ENCODE assay signal across 8 cellular contexts in genomic region chr6:89830385-89830809, GRCh38. TPM values are rescaled to one million over a fixed set of nuclear protein-coding genes. Genes with fewer than 3 reads are reported as not detected.
DNase-seq lines count a peak whose midpoint lies in the region; ATAC-seq and TF ChIP-seq lines count a peak whose summit lies in the region.

No MANE protein-coding gene starts in this region.

- POLR2A ChIA-PET in activated CD8-positive, alpha-beta T cell treated with anti-CD3 and anti-CD28 coated beads, Interleukin-2, amount 10 ng/mL, durations not matched to agents 7 days and 5 days (lab: Charles Lee): interaction anchor here (0.8 kb wide), 1 partner anchor 422 kb away, joined by 3 read pairs; no protein-coding TSS in a partner anchor

- H3K4me1 ChIP-seq in transverse colon: peaks cover 4 to 14% (median 10%) of the 10 kb centered on the region in 4 donors

- peaks cover 42% of the 10 kb centered on the region for H3K4me1 Mint-ChIP-seq in activated CD8-positive, alpha-beta T cell treated with anti-CD3 and anti-CD28 coated beads, Interleukin-2, amount 10 ng/mL, durations not matched to agents 7 days and 5 days (ENCODE audit: low read depth)

- no peak for TF ChIP-seq CTCF in transverse colon (IDR thresholded peaks at IDR 0.05)

- peaks cover 44% of the 10 kb centered on the region for H3K36me3 Mint-ChIP-seq in activated CD8-positive, alpha-beta T cell treated with anti-CD3 and anti-CD28 coated beads, Interleukin-2, amount 10 ng/mL, durations not matched to agents 7 days and 5 days (ENCODE audit: low read depth)

- H3K4me3 ChIP-seq in transverse colon: peak overlapping the region; percentile 79 to 89 (median 84)

- no peaks in the 10 kb centered on the region for H3K27me3 ChIP-seq in transverse colon

- peak overlapping the region; percentile 99 for H3K4me3 Mint-ChIP-seq in activated CD8-positive, alpha-beta T cell treated with anti-CD3 and anti-CD28 coated beads, Interleukin-2, amount 10 ng/mL, durations not matched to agents 7 days and 5 days

- no peak for TF ChIP-seq EP300 in transverse colon (IDR thresholded peaks at IDR 0.05; ENCODE audit: low read depth)

- H3K36me3 ChIP-seq in transverse colon: no peaks in the 10 kb centered on the region

- H3K27ac Mint-ChIP-seq in activated CD8-positive, alpha-beta T cell treated with anti-CD3 and anti-CD28 coated beads, Interleukin-2, amount 10 ng/mL, durations not matched to agents 7 days and 5 days: peak overlapping the region; percentile 98

- no peaks in the 10 kb centered on the region for H3K27me3 Mint-ChIP-seq in activated CD8-positive, alpha-beta T cell treated with anti-CD3 and anti-CD28 coated beads, Interleukin-2, amount 10 ng/mL, durations not matched to agents 7 days and 5 days (ENCODE audit: low read depth)

- H3K27ac ChIP-seq in transverse colon: peak overlapping the region; percentile 88 to 97 (median 92)

- 8 to 9% methylated on average over 8 of the region's 8 CpGs for WGBS in transverse colon (ENCODE audit: low coverage in 1 of 2), 2 donors

- no peak for ATAC-seq in activated CD8-positive, alpha-beta T cell treated with anti-CD3 and anti-CD28 coated beads, Interleukin-2, amount 10 ng/mL, durations not matched to agents 7 days and 5 days
- no peak for ATAC-seq in GM18868 (IDR thresholded peaks at IDR 0.05; ENCODE audit: unreplicated experiment)

- DNase-seq in activated effector memory CD4-positive, alpha-beta T cell treated with anti-CD3 and anti-CD28 coated beads, Interleukin-2, amount 50 U/mL, for 16 hours: peak; percentile 60
- DNase-seq in activated effector memory CD4-positive, alpha-beta T cell treated with Interleukin-2 at 50 U/mL for 16 hours: no peak
- no peak for DNase-seq in activated CD8-positive, alpha-beta T cell treated with anti-CD3 and anti-CD28 coated beads, Interleukin-2, amount 10 ng/mL, durations not matched to agents 7 days and 5 days
- DNase-seq in left kidney (ENCODE audit: low read depth, low spot score) (peak; percentile 34), transverse colon (no peak), SHP77 treated with DMSO at 0.1 percent for 48 hours (lab: John Stamatoyannopoulos, UW) (no peak), NCI-H128 (lab: John Stamatoyannopoulos, UW; ENCODE audit: unreplicated experiment) (no peak)

- intact Hi-C loops in transverse colon (cut with DNase I; ENCODE audit: low total_unique reads): no loop called here

- no peaks in the 10 kb centered on the region for H3K9me3 Mint-ChIP-seq in activated CD8-positive, alpha-beta T cell treated with anti-CD3 and anti-CD28 coated beads, Interleukin-2, amount 10 ng/mL, durations not matched to agents 7 days and 5 days (ENCODE audit: insufficient read depth)

- CTCF ChIA-PET in activated CD8-positive, alpha-beta T cell treated with anti-CD3 and anti-CD28 coated beads, Interleukin-2, amount 10 ng/mL, durations not matched to agents 7 days and 5 days (lab: Charles Lee): no interaction called here

- in situ Hi-C loops in transverse colon (cut with MboI; ENCODE audit: low pct_ligation_motif_present in 1 of 4, low pct_unique_long_range_greater_than_20kb in 1 of 4, low sequenced_read_pairs in 3 of 4): loop anchor here in 1 of 4 donors (25.0 kb wide), 1 partner anchor 868 kb away; the partner anchor contains the start of gene RNGTT

- TF ChIP-seq POLR2A in transverse colon (IDR thresholded peaks at IDR 0.05): no peak

- no peaks in the 10 kb centered on the region for H3K9me3 ChIP-seq in transverse colon

RNA-seq across cellular contexts. Expression of gene CASP8AP2, which starts 0.7 kb away (rescaled TPM):
- 10 to 100 TPM; 42.5 to 47.3 TPM for total RNA-seq in activated CD8-positive, alpha-beta T cell treated with anti-CD3 and anti-CD28 coated beads, Interleukin-2, amount 10 ng/mL, durations not matched to agents 7 days and 5 days
- total RNA-seq in transverse colon: 10 to 100 TPM in 3 of 4 donors, 1 to 10 TPM in 1; 8.0 to 19.8 (median 15.1) TPM

RNA-seq across cellular contexts. Expression of gene MDN1, which starts 10.8 kb away (rescaled TPM):
- 10 to 100 TPM; 58.2 to 64.7 TPM for total RNA-seq in activated CD8-positive, alpha-beta T cell treated with anti-CD3 and anti-CD28 coated beads, Interleukin-2, amount 10 ng/mL, durations not matched to agents 7 days and 5 days
- total RNA-seq in transverse colon: 10 to 100 TPM; 16.8 to 30.8 (median 24.0) TPM

Comparison
In these comparisons a context has a peak if more than half of its experiments do, and no peak if none do; other contexts are left out.
1. DNase-seq: peak in activated effector memory CD4-positive, alpha-beta T cell treated with anti-CD3 and anti-CD28 coated beads, Interleukin-2, amount 50 U/mL, for 16 hours (single experiment) and left kidney (single experiment); none in activated effector memory CD4-positive, alpha-beta T cell treated with Interleukin-2 at 50 U/mL for 16 hours (single experiment), activated CD8-positive, alpha-beta T cell treated with anti-CD3 and anti-CD28 coated beads, Interleukin-2, amount 10 ng/mL, durations not matched to agents 7 days and 5 days (single experiment), transverse colon (single experiment), SHP77 treated with DMSO at 0.1 percent for 48 hours (single experiment) and NCI-H128 (single experiment).